ENCODE assay signal across 10 cellular contexts in the genomic region with DNA sequence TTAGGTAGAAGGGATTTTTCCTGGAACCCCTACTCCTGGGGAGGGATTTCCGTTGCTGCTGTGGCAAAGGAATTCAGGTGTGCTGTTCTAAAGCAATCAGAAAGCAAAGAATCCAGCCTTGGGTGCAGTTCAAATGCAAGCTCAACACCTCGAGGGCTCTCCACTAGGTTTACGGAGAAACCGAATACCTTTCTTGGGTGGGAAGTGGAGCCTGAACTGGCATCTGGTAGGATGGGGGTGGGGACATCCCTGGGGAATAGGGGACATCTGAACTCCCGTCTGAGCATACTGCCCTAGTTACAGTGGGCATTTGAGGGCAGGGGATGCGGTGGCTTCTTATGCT. TPM values are rescaled to one million over a fixed set of nuclear protein-coding genes. Genes with fewer than 3 reads are reported as not detected.
DNase-seq lines count a peak whose midpoint lies in the region; ATAC-seq, FAIRE-seq and TF ChIP-seq lines count a peak whose summit lies in the region.
"Had no signal": no experiment of that assay in that cellular context is flagged by ENCODE, and none has a peak within 500 bp of the region (broad histone marks: within the 10 kb centered on the region; RNA-seq: fewer than 3 reads in every experiment).

No MANE protein-coding gene starts in this region.

- TF ChIP-seq RAD21 in HCT116 (IDR thresholded peaks at IDR 0.05; ENCODE audit: low read depth) = no peak

- intact Hi-C loops in HCT116 (cut with micrococcal nuclease) = no loop called here
- intact Hi-C loops in activated B cell treated with CpG ODN at 0.5 μM for 24 hours (cut with micrococcal nuclease) = no loop called here

- H3K4me1 Mint-ChIP-seq in activated B cell treated with CpG ODN at 0.5 μM for 24 hours = peaks cover 14% of the 10 kb centered on the region
- H3K4me1 Mint-ChIP-seq in stimulated activated memory B cell treated with anti-CD40 and anti-IgM and Interleukin-4, amounts not matched to agents 10 μg/mL and 1 μg/mL and 100 μg/mL, for 72 hours = peaks cover 13% of the 10 kb centered on the region

- ATAC-seq in HCT116 = no peak
- no peak for ATAC-seq in activated B cell treated with CpG ODN at 0.5 μM for 24 hours (ENCODE audit: low read depth)
- no peak for ATAC-seq in stimulated activated memory B cell treated with anti-CD40 and anti-IgM and Interleukin-4, amounts not matched to agents 10 μg/mL and 1 μg/mL and 100 μg/mL, for 72 hours
- no peak for ATAC-seq in GM18873 (IDR thresholded peaks at IDR 0.05; ENCODE audit: low FRiP score, unreplicated experiment)
- ATAC-seq: stimulated activated naive B cell treated with anti-CD40 and anti-IgM and Interleukin-4, amounts not matched to agents 10 μg/mL and 1 μg/mL and 100 μg/mL, for 72 hours had no signal

- H3K9ac ChIP-seq in HCT116 (ENCODE audit: low read length) (no peak overlapping the region), keratinocyte (ENCODE audit: control insufficient read depth, extremely low read depth, insufficient read depth, low read length) (no peak overlapping the region)

- dilution Hi-C loops in keratinocyte (cut with MboI; ENCODE audit: extremely low pct_ligation_motif_present, low sequenced_read_pairs) = no loop called here

- peak overlapping the region; percentile 90 for H3K4me2 ChIP-seq in HCT116 (ENCODE audit: low read length)
- peak overlapping the region; percentile 74 for H3K4me2 ChIP-seq in keratinocyte (ENCODE audit: control insufficient read depth, extremely low read depth, insufficient read depth, low read depth, low read length)

- H3K9me2 ChIP-seq in HCT116 (ENCODE audit: insufficient read depth) = no peaks in the 10 kb centered on the region

- no peaks in the 10 kb centered on the region for H3K9me1 ChIP-seq in keratinocyte (ENCODE audit: control insufficient read depth, extremely low read depth, insufficient read depth, low read length)

- DNase-seq in HCT116 (ENCODE audit: low read depth, low spot score) = no peak
- no peak for DNase-seq in activated B cell treated with CpG ODN at 0.5 μM for 24 hours
- DNase-seq in keratinocyte (ENCODE audit: low read depth, low spot score) = no peak
- DNase-seq in tibial nerve (ENCODE audit: low spot score in 2 of 2) = no peak
- DNase-seq in SHP77 treated with DMSO at 0.1 percent for 48 hours (lab: John Stamatoyannopoulos, UW) = no peak
- DNase-seq: NCI-H510A treated with DMSO at 0.1 percent for 48 hours; stimulated activated naive B cell treated with anti-CD40 and anti-IgM and Interleukin-4, amounts not matched to agents 10 μg/mL and 1 μg/mL and 100 μg/mL, for 72 hours had no signal

- POLR2A ChIA-PET in HCT116 (lab: Charles Lee) (no interaction called here), activated B cell treated with CpG ODN at 0.5 μM for 24 hours (lab: Charles Lee) (no interaction called here)

- H3K36me3 ChIP-seq in HCT116 (ENCODE audit: control insufficient read depth in 1 of 2, insufficient read depth in 2 of 2, low read length in 2 of 2) (no peaks in the 10 kb centered on the region), keratinocyte (ENCODE audit: control insufficient read depth in 2 of 2, extremely low read depth in 1 of 2, insufficient read depth in 2 of 2, low read length in 2 of 2) (no peaks in the 10 kb centered on the region), tibial nerve (no peaks in the 10 kb centered on the region)

- no peak for TF ChIP-seq POLR2A in HCT116 (IDR thresholded peaks at IDR 0.05; ENCODE audit: borderline replicate concordance, extremely low read depth, insufficient read depth, insufficient read length)
- TF ChIP-seq POLR2A in tibial nerve (IDR thresholded peaks at IDR 0.05) = no peak

- TF ChIP-seq EP300 in tibial nerve (IDR thresholded peaks at IDR 0.05) = no peak

- H4K20me1 ChIP-seq in HCT116 (ENCODE audit: insufficient read depth) = no peaks in the 10 kb centered on the region
- no peaks in the 10 kb centered on the region for H4K20me1 ChIP-seq in keratinocyte (ENCODE audit: control insufficient read depth, extremely low read depth, insufficient read depth, low read length)

- WGBS in tibial nerve, 2 donors = 53 to 56% methylated on average over 6 of the region's 6 CpGs

- TF ChIP-seq CTCF in HCT116 (IDR thresholded peaks at IDR 0.05 in 2 of 3, conservative IDR thresholded peaks at IDR 0.05 in 1 of 3; ENCODE audit: borderline replicate concordance in 1 of 3, insufficient read depth in 1 of 3, low read depth in 2 of 3, low read length in 2 of 3) = no peak
- TF ChIP-seq CTCF in activated B cell treated with CpG ODN at 0.5 μM for 24 hours (IDR thresholded peaks at IDR 0.05) = no peak
- TF ChIP-seq CTCF in keratinocyte (optimal IDR thresholded peaks at IDR 0.05 in 1 of 3, IDR thresholded peaks at IDR 0.05 in 1 of 3, conservative IDR thresholded peaks at IDR 0.05 in 1 of 3; ENCODE audit: extremely low read depth in 1 of 3, insufficient read depth in 2 of 3, low read length in 3 of 3) = no peak
- no peak for TF ChIP-seq CTCF in tibial nerve (IDR thresholded peaks at IDR 0.05)

- no peaks in the 10 kb centered on the region for H3K36me3 Mint-ChIP-seq in activated B cell treated with CpG ODN at 0.5 μM for 24 hours (ENCODE audit: low read depth)
- no peaks in the 10 kb centered on the region for H3K36me3 Mint-ChIP-seq in stimulated activated memory B cell treated with anti-CD40 and anti-IgM and Interleukin-4, amounts not matched to agents 10 μg/mL and 1 μg/mL and 100 μg/mL, for 72 hours

- peaks cover 2 to 15% of the 10 kb centered on the region in 2 experiments; a peak in 1 of 4 replicates for H3K4me1 ChIP-seq in HCT116 (ENCODE audit: control insufficient read depth in 1 of 2, insufficient read depth in 2 of 2, low read length in 2 of 2)
- H3K4me1 ChIP-seq in keratinocyte (ENCODE audit: control insufficient read depth, extremely low read depth, insufficient read depth, low read length) = peaks cover 5% of the 10 kb centered on the region
- H3K4me1 ChIP-seq in tibial nerve = peaks cover 0 to 15% (median 0%) of the 10 kb centered on the region in 4 donors

- CTCF ChIA-PET in HCT116 (lab: Charles Lee) (no interaction called here), activated B cell treated with CpG ODN at 0.5 μM for 24 hours (lab: Charles Lee) (no interaction called here)

- H3K4me3 ChIP-seq in HCT116 (replicated peaks in 1 of 2; ENCODE audit: low read depth in 1 of 2, low read length in 2 of 2) = peak overlapping the region; percentile 62 to 66; a peak in 3 of 4 replicates
- peak overlapping the region in 1 of 3 experiments; percentile 49 for H3K4me3 ChIP-seq in keratinocyte (ENCODE audit: control insufficient read depth in 2 of 3, extremely low read depth in 1 of 3, insufficient read depth in 2 of 3, low read depth in 1 of 3, low read length in 3 of 3)
- H3K4me3 ChIP-seq in tibial nerve = no peak overlapping the region

- FAIRE-seq in keratinocyte (lab: Jason Lieb, UNC) = no peak

- H3K79me2 ChIP-seq in HCT116 (ENCODE audit: insufficient read depth, low read length) (peaks cover 4% of the 10 kb centered on the region; the same call in 1 of the 2 replicates), keratinocyte (ENCODE audit: control insufficient read depth, insufficient read depth, low read length) (no peaks in the 10 kb centered on the region)

- H3K9me3 Mint-ChIP-seq in activated B cell treated with CpG ODN at 0.5 μM for 24 hours = no peaks in the 10 kb centered on the region
- no peaks in the 10 kb centered on the region for H3K9me3 Mint-ChIP-seq in stimulated activated memory B cell treated with anti-CD40 and anti-IgM and Interleukin-4, amounts not matched to agents 10 μg/mL and 1 μg/mL and 100 μg/mL, for 72 hours

- H3K27ac ChIP-seq in HCT116 (ENCODE audit: low read depth, low read length) = no peak overlapping the region
- no peak overlapping the region for H3K27ac ChIP-seq in keratinocyte (ENCODE audit: control insufficient read depth, insufficient read depth, low read length)
- no peak overlapping the region for H3K27ac ChIP-seq in tibial nerve

- no peaks in the 10 kb centered on the region for H3K9me3 ChIP-seq in HCT116 (ENCODE audit: control insufficient read depth in 1 of 2, insufficient read depth in 1 of 2, low read depth in 1 of 2, low read length in 2 of 2)
- no peaks in the 10 kb centered on the region for H3K9me3 ChIP-seq in keratinocyte (ENCODE audit: control insufficient read depth, low read depth, low read length)
- no peaks in the 10 kb centered on the region for H3K9me3 ChIP-seq in tibial nerve

- H3K27me3 ChIP-seq in HCT116 (ENCODE audit: insufficient read depth, low read length) = peaks cover 9% of the 10 kb centered on the region
- no peaks in the 10 kb centered on the region for H3K27me3 ChIP-seq in keratinocyte (ENCODE audit: control insufficient read depth, extremely low read depth, insufficient read depth, low read length)
- peaks cover 0 to 7% of the 10 kb centered on the region in 2 donors for H3K27me3 ChIP-seq in tibial nerve

- H3K27ac Mint-ChIP-seq in activated B cell treated with CpG ODN at 0.5 μM for 24 hours = no peak overlapping the region
- H3K27ac Mint-ChIP-seq in stimulated activated memory B cell treated with anti-CD40 and anti-IgM and Interleukin-4, amounts not matched to agents 10 μg/mL and 1 μg/mL and 100 μg/mL, for 72 hours = no peak overlapping the region

- H2AFZ ChIP-seq in HCT116 (ENCODE audit: low read depth, low read length, poor library complexity, severe bottlenecking) (no peak overlapping the region), keratinocyte (ENCODE audit: control insufficient read depth, low read length) (no peak overlapping the region)

- peak overlapping the region; percentile 84 for H3K4me3 Mint-ChIP-seq in activated B cell treated with CpG ODN at 0.5 μM for 24 hours
- peak overlapping the region; percentile 89 for H3K4me3 Mint-ChIP-seq in stimulated activated memory B cell treated with anti-CD40 and anti-IgM and Interleukin-4, amounts not matched to agents 10 μg/mL and 1 μg/mL and 100 μg/mL, for 72 hours

- no TSS peak for BruUV-seq in HCT116 (replicated peaks; lab: Mats Ljungman, UMichigan)

- peaks cover 27% of the 10 kb centered on the region for H3K27me3 Mint-ChIP-seq in activated B cell treated with CpG ODN at 0.5 μM for 24 hours
- H3K27me3 Mint-ChIP-seq in stimulated activated memory B cell treated with anti-CD40 and anti-IgM and Interleukin-4, amounts not matched to agents 10 μg/mL and 1 μg/mL and 100 μg/mL, for 72 hours = peaks cover 36% of the 10 kb centered on the region

- RAD21 ChIA-PET in HCT116 (lab: Charles Lee; ENCODE audit: low non-redundant PET in 1 of 2, low total read pairs in 2 of 2, uncharacterized antibody in 2 of 2, unreplicated experiment in 2 of 2) = no interaction called here

RNA-seq across cellular contexts. Expression of a gene that starts 1.5 kb away (rescaled TPM):
- total RNA-seq in HCT116 (2021; ENCODE audit: unreplicated experiment) (7.3 TPM), activated B cell treated with CpG ODN at 0.5 μM for 24 hours (3.6 and 6.9 TPM in 2 replicates), tibial nerve (1 to 10 TPM; 1.6 to 4.6 (median 2.7) TPM)
- 3.3 and 3.9 TPM in 2 replicates for polyA plus RNA-seq in HCT116 (2012)
- polyA plus RNA-seq in keratinocyte = 1.9 to 2.2 TPM (median 2.2 TPM) in 3 replicates
- 0.97 TPM for polyA plus RNA-seq in keratinocyte (2011; ENCODE audit: low read depth)
- polyA plus RNA-seq in keratinocyte (2011; cell fraction: cytosol; rRNA removed) = 2.9 and 3.1 TPM in 2 replicates
- 3.4 and 4.8 TPM in 2 replicates for polyA plus RNA-seq in keratinocyte (2011; cell fraction: nucleus; rRNA removed)
- 1.0 and 2.5 TPM in 2 replicates for polyA plus RNA-seq in keratinocyte (2012; ENCODE audit: low replicate concordance)
- polyA minus RNA-seq in keratinocyte = 2.0 to 6.9 TPM (median 3.1 TPM) in 3 replicates
- 1.7 TPM for polyA minus RNA-seq in keratinocyte (2011; cell fraction: cytosol; rRNA and poly(A)+ RNA removed)
- 3.5 and 5.6 TPM in 2 replicates for polyA minus RNA-seq in keratinocyte (2011; cell fraction: nucleus; rRNA and poly(A)+ RNA removed)
- total RNA-seq: M059J had no signal

Comparison
In these comparisons a context has a peak if more than half of its experiments do, and no peak if none do; other contexts are left out.
1. H3K4me3 ChIP-seq: peak in HCT116 (2 of 2); none in tibial nerve (0 of 4).